33 cellular contexts compared by ENCODE assay signal in the genomic region with DNA sequence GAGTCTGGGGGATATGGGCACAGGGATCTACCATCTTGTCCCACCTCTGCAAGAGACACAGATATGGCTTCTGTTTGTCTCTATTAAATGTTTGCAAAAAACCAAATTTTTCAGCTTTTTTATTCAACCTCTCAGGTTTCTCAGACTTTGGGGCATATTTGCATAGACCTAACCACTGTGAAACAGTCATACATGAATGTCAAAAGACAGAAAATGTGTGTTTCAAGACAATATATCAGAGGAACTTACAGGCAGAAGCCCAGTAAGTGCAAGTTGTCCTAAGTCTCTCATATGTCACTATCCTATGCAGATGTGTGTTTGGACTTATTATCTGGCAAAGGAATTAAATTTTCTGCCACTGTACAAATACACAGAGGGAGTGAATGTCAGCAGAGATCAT.
"Had no signal": no experiment of that assay in that cellular context is flagged by ENCODE, and none has a peak within 500 bp of the region (broad histone marks: within the 10 kb centered on the region; RNA-seq: fewer than 3 reads in every experiment).

No MANE protein-coding gene starts in this region.

- H3K9me3 ChIP-seq: MG63, Peyer's patch, SK-N-SH had no signal

- H3K4me1 ChIP-seq: Peyer's patch, SJSA1 had no signal

- H3K4me2 ChIP-seq: SK-N-SH had no signal

- DNase-seq: Karpas-422, MG63, NCI-H1048, NCI-H1092 treated with DMSO at 0.1 percent for 48 hours, NCI-H1105 treated with DMSO at 0.1 percent for 48 hours, NCI-H1417, NCI-H1436, NCI-H146, NCI-H1694, NCI-H187, NCI-H1930, NCI-H2029 treated with DMSO at 0.1 percent for 48 hours, NCI-H2081 treated with DMSO at 0.1 percent for 48 hours, NCI-H2107, NCI-H2171, NCI-H226, NCI-H446 treated with DMSO at 0.1 percent for 48 hours, NCI-H510A, NCI-H524, NCI-H526, NCI-H69, NCI-H748 treated with DMSO at 0.1 percent for 48 hours, NCI-H82, OCI-M1, PC-3, Peyer's patch, Right ventricle myocardium superior, RPMI8226, SHP77 treated with DMSO at 0.1 percent for 48 hours, SK-N-SH, SW 1271, T-helper 1 cell had no signal

- H3K9ac ChIP-seq: SK-N-SH had no signal

- H3K27me3 ChIP-seq: MG63, Peyer's patch, SJSA1 had no signal

- H3K36me3 ChIP-seq: MG63, Peyer's patch, SJSA1 had no signal

- H3K27ac ChIP-seq: Peyer's patch, SJSA1 had no signal

- ATAC-seq: PC-3 had no signal

- H3K4me3 ChIP-seq: MG63, Peyer's patch, SJSA1 had no signal
